In genomic region chr4:156932360-156932759, GRCh38 we compare ENCODE assay signal across 6 cellular contexts. TPM values are rescaled to one million over a fixed set of nuclear protein-coding genes. Genes with fewer than 3 reads are reported as not detected.
A peak's percentile ranks its signal among the peaks of the same experiment; 100 is the strongest.
DNase-seq lines count a peak whose midpoint lies in the region; ATAC-seq, FAIRE-seq and TF ChIP-seq lines count a peak whose summit lies in the region.
"Not testable (repeated sequence)": the region's sequence is repeated elsewhere in the genome, so short reads cannot be mapped to it uniquely, and the experiment has no call there.

No MANE protein-coding gene starts in this region.

- not testable (repeated sequence) for H3K27me3 ChIP-seq in A673 (replicated peaks; ENCODE audit: insufficient read depth, low read depth, low read length, poor library complexity); RWPE2 (ENCODE audit: insufficient read depth, poor library complexity, severe bottlenecking); astrocyte (ENCODE audit: insufficient read depth, low read length)

- not testable (repeated sequence) for ATAC-seq in RWPE2 (ENCODE audit: low read depth)

- TF ChIP-seq CTCF in A673 (conservative IDR thresholded peaks at IDR 0.05; ENCODE audit: low read depth, low read length); HEK293 (tag by site-specific recombination; IDR thresholded peaks at IDR 0.05); RWPE2 (IDR thresholded peaks at IDR 0.05; ENCODE audit: poor library complexity, severe bottlenecking); astrocyte (IDR thresholded peaks at IDR 0.05; ENCODE audit: insufficient read depth, low read depth, low read length); mesothelial cell of epicardium (IDR thresholded peaks at IDR 0.05; ENCODE audit: unreplicated experiment): not testable (repeated sequence)

- not testable (repeated sequence) for DNase-seq in A673 (ENCODE audit: low spot score); RWPE2 (ENCODE audit: low spot score); astrocyte (ENCODE audit: low read depth); epithelial cell of prostate (ENCODE audit: low read depth, low spot score); mesothelial cell of epicardium (ENCODE audit: low spot score in 2 of 2, unreplicated experiment in 2 of 2)

- peak overlapping the region; percentile 78 for H3K27ac ChIP-seq in A673 (ENCODE audit: low read depth, low read length, poor library complexity, severe bottlenecking)
- H3K27ac ChIP-seq in HEK293 (ENCODE audit: extremely low read depth, low read depth, low read length); astrocyte (ENCODE audit: low read depth, low read length): not testable (repeated sequence)
- peak overlapping the region; percentile 91 for H3K27ac ChIP-seq in RWPE2 (ENCODE audit: poor library complexity, severe bottlenecking)
- H3K27ac ChIP-seq in epithelial cell of prostate, result peak overlapping the region; percentile 96

- H3K79me2 ChIP-seq in astrocyte (ENCODE audit: insufficient read depth, low read length), result peaks cover 92% of the 10 kb centered on the region

- intact Hi-C loops in A673 (cut with micrococcal nuclease; ENCODE audit: unreplicated experiment), result not testable (repeated sequence)

- not testable (repeated sequence) for FAIRE-seq in astrocyte (lab: Jason Lieb, UNC)

- H3K4me1 Mint-ChIP-seq in astrocyte (ENCODE audit: low read depth, unreplicated experiment) (peaks cover 51% of the 10 kb centered on the region), mesothelial cell of epicardium (peaks cover 29% of the 10 kb centered on the region)

- peaks cover 16% of the 10 kb centered on the region for H3K4me1 ChIP-seq in A673 (ENCODE audit: insufficient read depth, low read length, poor library complexity, severe bottlenecking)
- not testable (repeated sequence) for H3K4me1 ChIP-seq in HEK293 (ENCODE audit: control insufficient read depth, insufficient read depth, low read length)
- peaks cover 50% of the 10 kb centered on the region for H3K4me1 ChIP-seq in RWPE2 (ENCODE audit: insufficient read depth, poor library complexity, severe bottlenecking)
- peaks cover 23% of the 10 kb centered on the region for H3K4me1 ChIP-seq in astrocyte (ENCODE audit: insufficient read depth, low read length)

- H3K36me3 Mint-ChIP-seq in astrocyte (ENCODE audit: low read depth, unreplicated experiment) (peaks cover 12% of the 10 kb centered on the region), mesothelial cell of epicardium (peaks cover 26% of the 10 kb centered on the region)

- H3K9me3 Mint-ChIP-seq in astrocyte (ENCODE audit: unreplicated experiment), result not testable (repeated sequence)
- H3K9me3 Mint-ChIP-seq in mesothelial cell of epicardium, result peaks cover 22% of the 10 kb centered on the region

- not testable (repeated sequence) for H3K9ac ChIP-seq in astrocyte (ENCODE audit: low read length)

- not testable (repeated sequence) for H3K27me3 Mint-ChIP-seq in astrocyte (ENCODE audit: low read depth, unreplicated experiment); mesothelial cell of epicardium (ENCODE audit: low read depth)

- not testable (repeated sequence) for H3K4me3 ChIP-seq in A673 (ENCODE audit: low read depth, low read length, poor library complexity, severe bottlenecking); HEK293 (ENCODE audit: low read depth, low read length); RWPE2 (ENCODE audit: severe bottlenecking); astrocyte (ENCODE audit: insufficient read depth, low read depth, low read length)

- H2AFZ ChIP-seq in astrocyte (ENCODE audit: low read depth, low read length), result not testable (repeated sequence)

- H3K36me3 ChIP-seq in A673 (ENCODE audit: insufficient read depth, low read length, poor library complexity, severe bottlenecking); HEK293 (ENCODE audit: control insufficient read depth in 2 of 2, insufficient read depth in 1 of 2, low read length in 2 of 2); astrocyte (ENCODE audit: insufficient read depth, low read length): not testable (repeated sequence)
- H3K36me3 ChIP-seq in RWPE2 (ENCODE audit: low read depth), result peaks cover 37% of the 10 kb centered on the region

- not testable (repeated sequence) for BruUV-seq in A673 (replicated peaks; lab: Mats Ljungman, UMichigan)

- H3K27ac Mint-ChIP-seq in astrocyte (ENCODE audit: unreplicated experiment), result peak overlapping the region; percentile 53
- peak overlapping the region; percentile 95 for H3K27ac Mint-ChIP-seq in mesothelial cell of epicardium

- H4K20me1 ChIP-seq in astrocyte (ENCODE audit: insufficient read depth, low read length), result peaks cover 13% of the 10 kb centered on the region

- POLR2A ChIA-PET in A673 (lab: Charles Lee; ENCODE audit: low non-redundant PET); HEK293 (lab: Yijun Ruan, JAX): not testable (repeated sequence)

- H3K4me3 Mint-ChIP-seq in astrocyte (ENCODE audit: unreplicated experiment); mesothelial cell of epicardium: not testable (repeated sequence)

- not testable (repeated sequence) for H3K9me3 ChIP-seq in A673 (ENCODE audit: low read depth, low read length, poor library complexity, severe bottlenecking); HEK293 (ENCODE audit: control insufficient read depth, insufficient read depth, low read depth, low read length); RWPE2 (ENCODE audit: severe bottlenecking); astrocyte (ENCODE audit: insufficient read depth, low read depth, low read length)

- CTCF ChIA-PET in A673 (lab: Charles Lee), result not testable (repeated sequence)
- CTCF ChIA-PET in HEK293 (lab: Yijun Ruan, JAX), result interaction anchor here (0.7 kb wide), 1 partner anchor 8 kb away, joined by 3 read pairs; no protein-coding TSS in a partner anchor

- not testable (repeated sequence) for H3K4me2 ChIP-seq in astrocyte (ENCODE audit: low read length)

TF ChIP-seq in HEK293, 187 proteins besides CTCF, POLR2A, EP300 and RAD21:
- TF ChIP-seq ZNF146 (tag by site-specific recombination; IDR thresholded peaks at IDR 0.05) (peak; percentile 96), ZNF580 (tag by site-specific recombination; IDR thresholded peaks at IDR 0.05) (peak; percentile 92)
TF ChIP-seq in HEK293: peak in this region for 2; not testable (repeated sequence) for 185.

RNA-seq across cellular contexts. Expression of gene PDGFC, which starts 39.2 kb away (rescaled TPM):
- total RNA-seq in A673 (2021) (28.0 and 32.6 TPM in 2 replicates), astrocyte (167 and 188 TPM in 2 replicates), mesothelial cell of epicardium (80.5 to 86.0 TPM (median 83.5 TPM) in 3 replicates)
